In genomic region chr11:65663634-65664200, GRCh38 we compare ENCODE assay signal across 8 cellular contexts. TPM values are rescaled to one million over a fixed set of nuclear protein-coding genes. Genes with fewer than 3 reads are reported as not detected.
A peak's percentile ranks its signal among the peaks of the same experiment; 100 is the strongest.
DNase-seq lines count a peak whose midpoint lies in the region; ATAC-seq and TF ChIP-seq lines count a peak whose summit lies in the region.

No MANE protein-coding gene starts in this region.

- peaks cover 27% of the 10 kb centered on the region for H3K36me3 ChIP-seq in muscle layer of colon (ENCODE audit: insufficient read depth, low read length)
- H3K36me3 ChIP-seq in thyroid gland, result peaks cover 17 to 20% of the 10 kb centered on the region in 2 donors

- no peaks in the 10 kb centered on the region for H3K9me3 ChIP-seq in muscle layer of colon (ENCODE audit: low read length)
- H3K9me3 ChIP-seq in thyroid gland, result no peaks in the 10 kb centered on the region

- TF ChIP-seq CTCF in AG09319 (IDR thresholded peaks at IDR 0.05; ENCODE audit: low read depth, low read length) (no peak), thyroid gland (IDR thresholded peaks at IDR 0.05) (no peak)

- H3K27ac ChIP-seq in muscle layer of colon (ENCODE audit: low read depth, low read length) (peak overlapping the region; percentile 98), thyroid gland (peak overlapping the region; percentile 92 to 96 (median 95))

- H3K27me3 ChIP-seq in muscle layer of colon (ENCODE audit: control insufficient read depth in 1 of 2, insufficient read depth in 2 of 2, low read length in 2 of 2) (no peaks in the 10 kb centered on the region), thyroid gland (no peaks in the 10 kb centered on the region)

- H3K27me3 Mint-ChIP-seq in IgD-negative memory B cell, result no peaks in the 10 kb centered on the region

- 10 to 14% methylated on average over 9 of the region's 15 CpGs for WGBS in thyroid gland, 2 donors

- DNase-seq in AG09319 (ENCODE audit: extremely low read depth, low read depth) (peak; percentile 45), fibroblast of gingiva (ENCODE audit: low read depth) (peak; percentile 77), thyroid gland (peak; percentile 33 to 47), SK-N-DZ (ENCODE audit: low spot score) (no peak)
- peak; percentile 25 to 30 for DNase-seq in activated CD8-positive, alpha-beta memory T cell treated with anti-CD3 and anti-CD28 coated beads for 4 hours (ENCODE audit: low read depth in 2 of 2)

- H3K4me3 ChIP-seq in muscle layer of colon (ENCODE audit: low read depth in 1 of 2, low read length in 2 of 2), result peak overlapping the region; percentile 56 to 100
- peak overlapping the region; percentile 32 to 88 (median 78) for H3K4me3 ChIP-seq in thyroid gland (replicated peaks in 1 of 3)

- peaks cover 21% of the 10 kb centered on the region for H3K4me1 ChIP-seq in muscle layer of colon (ENCODE audit: insufficient read depth, low read length)
- H3K4me1 ChIP-seq in thyroid gland, result peaks cover 12 to 21% of the 10 kb centered on the region in 2 donors

- H3K9ac ChIP-seq in muscle layer of colon (ENCODE audit: low read length), result peak overlapping the region; percentile 85

- ATAC-seq in GM18868 (IDR thresholded peaks at IDR 0.05; ENCODE audit: unreplicated experiment), result peak; percentile 24

- peak overlapping the region; percentile 86 to 97 (median 96) for H3K4me3 Mint-ChIP-seq in IgD-negative memory B cell

- no peak for TF ChIP-seq POLR2A in thyroid gland (IDR thresholded peaks at IDR 0.05)

- H3K9me3 Mint-ChIP-seq in IgD-negative memory B cell, result no peaks in the 10 kb centered on the region

- peak overlapping the region; percentile 95 to 99 (median 95) for H3K27ac Mint-ChIP-seq in IgD-negative memory B cell

- H3K36me3 Mint-ChIP-seq in IgD-negative memory B cell, result no peaks in the 10 kb centered on the region

- H3K4me1 Mint-ChIP-seq in IgD-negative memory B cell, result peaks cover 5 to 8% (median 7%) of the 10 kb centered on the region in 3 donors

- intact Hi-C loops in thyroid gland (cut with DNase I), result no loop called here

RNA-seq across cellular contexts. Expression of gene RELA, which starts 1.0 kb away (rescaled TPM):
- polyA plus RNA-seq in IgD-negative memory B cell, result 66.7 TPM
- 10 to 100 TPM; 40.3 to 55.8 (median 48.7) TPM for total RNA-seq in thyroid gland
- 23.5 and 37.3 TPM in 2 replicates for polyA plus RNA-seq in SK-N-DZ (2014; cell fraction: cytosol; rRNA removed)
- 61.4 and 69.4 TPM in 2 replicates for polyA plus RNA-seq in SK-N-DZ (2014; cell fraction: nucleus; rRNA removed)

RNA-seq across cellular contexts. Expression of gene SIPA1, which starts 25.8 kb away (rescaled TPM):
- 253 TPM for polyA plus RNA-seq in IgD-negative memory B cell
- 10 to 100 TPM; 19.2 to 40.6 (median 32.7) TPM for total RNA-seq in thyroid gland
- polyA plus RNA-seq in SK-N-DZ (2014; cell fraction: cytosol; rRNA removed), result 8.3 and 12.0 TPM in 2 replicates
- polyA plus RNA-seq in SK-N-DZ (2014; cell fraction: nucleus; rRNA removed), result 7.1 and 14.1 TPM in 2 replicates

RNA-seq across cellular contexts. Expression of gene PCNX3, which starts 48.1 kb away (rescaled TPM):
- polyA plus RNA-seq in IgD-negative memory B cell, result 6.8 TPM
- total RNA-seq in thyroid gland, result 10 to 100 TPM; 18.9 to 54.2 (median 47.0) TPM
- polyA plus RNA-seq in SK-N-DZ (2014; cell fraction: cytosol; rRNA removed), result 14.6 and 18.7 TPM in 2 replicates
- polyA plus RNA-seq in SK-N-DZ (2014; cell fraction: nucleus; rRNA removed), result 37.3 and 48.4 TPM in 2 replicates

RNA-seq across cellular contexts. Expression of gene KAT5, which starts 48.3 kb away (rescaled TPM):
- 62.6 TPM for polyA plus RNA-seq in IgD-negative memory B cell
- total RNA-seq in thyroid gland, result 100 to 1,000 TPM in 1 of 4 donors, 10 to 100 TPM in 3; 78.5 to 114 (median 81.1) TPM
- polyA plus RNA-seq in SK-N-DZ (2014; cell fraction: cytosol; rRNA removed), result 51.7 and 63.6 TPM in 2 replicates
- 57.7 and 75.3 TPM in 2 replicates for polyA plus RNA-seq in SK-N-DZ (2014; cell fraction: nucleus; rRNA removed)

RNA-seq across cellular contexts. Expression of gene MAP3K11, which starts 49.7 kb away (rescaled TPM):
- polyA plus RNA-seq in IgD-negative memory B cell, result 26.5 TPM
- 10 to 100 TPM; 43.1 to 67.8 (median 51.3) TPM for total RNA-seq in thyroid gland
- 14.1 and 19.2 TPM in 2 replicates for polyA plus RNA-seq in SK-N-DZ (2014; cell fraction: cytosol; rRNA removed)
- 13.2 and 13.3 TPM in 2 replicates for polyA plus RNA-seq in SK-N-DZ (2014; cell fraction: nucleus; rRNA removed)
